Comparison of ENCODE assay signal across 17 cellular contexts in the genomic region with DNA sequence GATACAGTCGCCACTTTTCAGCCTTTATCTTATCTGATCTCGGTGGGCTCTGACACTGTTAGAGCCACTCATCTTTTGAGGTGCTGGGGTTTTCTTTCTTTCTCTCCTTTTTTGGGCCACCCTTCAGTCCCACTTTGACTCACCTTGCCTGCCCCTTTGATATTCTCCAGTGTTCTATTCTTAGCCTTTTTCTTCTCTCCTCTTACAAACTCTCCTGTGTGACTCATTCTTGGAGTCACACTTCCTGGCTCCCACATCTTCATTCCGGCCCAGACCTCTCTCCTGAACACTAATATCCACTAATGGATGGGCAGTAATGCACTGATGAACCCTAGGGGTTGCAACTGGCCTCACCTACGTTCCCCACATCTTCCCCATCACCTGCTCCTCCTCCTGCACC. TPM values are rescaled to one million over a fixed set of nuclear protein-coding genes. Genes with fewer than 3 reads are reported as not detected.
DNase-seq lines count a peak whose midpoint lies in the region; ATAC-seq and TF ChIP-seq lines count a peak whose summit lies in the region.
"Had no signal": no experiment of that assay in that cellular context is flagged by ENCODE, and none has a peak within 500 bp of the region (broad histone marks: within the 10 kb centered on the region; RNA-seq: fewer than 3 reads in every experiment).

No MANE protein-coding gene starts in this region.

- H3K4me3 ChIP-seq in left ventricle myocardium inferior: no peak overlapping the region
- H3K4me3 ChIP-seq in fibroblast of mammary gland (ENCODE audit: control insufficient read depth, low read depth, low read length): no peak overlapping the region
- no peak overlapping the region for H3K4me3 ChIP-seq in mucosa of descending colon

- H3K36me3 ChIP-seq in left ventricle myocardium inferior: no peaks in the 10 kb centered on the region
- H3K36me3 ChIP-seq in mucosa of descending colon (ENCODE audit: low read depth): no peaks in the 10 kb centered on the region

- peaks cover 66% of the 10 kb centered on the region for H3K27me3 ChIP-seq in left ventricle myocardium inferior (ENCODE audit: low read depth)

- intact Hi-C loops in left ventricle myocardium superior (cut with micrococcal nuclease) (no loop called here), left ventricle myocardium inferior (cut with micrococcal nuclease) (no loop called here), mucosa of descending colon (cut with DNase I, micrococcal nuclease) (no loop called here)

- DNase-seq in left ventricle myocardium superior: no peak
- no peak for DNase-seq in left ventricle myocardium inferior
- DNase-seq in RPMI7951 (ENCODE audit: low read depth): peak; percentile 2
- peak; percentile 6 for DNase-seq in fibroblast of mammary gland (ENCODE audit: low read depth)
- no peak for DNase-seq in activated CD8-positive, alpha-beta memory T cell treated with anti-CD3 and anti-CD28 coated beads for 24 hours
- no peak for DNase-seq in NCI-H2171 treated with DMSO at 0.1 percent for 48 hours (lab: John Stamatoyannopoulos, UW)
- DNase-seq in mucosa of descending colon: no peak
- no peak for DNase-seq in SHP77 treated with DMSO at 0.1 percent for 48 hours (lab: John Stamatoyannopoulos, UW)
- DNase-seq: 8988T, COR-L47, NCI-H1436 treated with DMSO at 0.1 percent for 48 hours, NCI-H2081, NCI-H2227 treated with DMSO at 0.1 percent for 48 hours, NCI-H526 had no signal

- H3K4me1 ChIP-seq in left ventricle myocardium inferior: peaks cover 4% of the 10 kb centered on the region
- no peaks in the 10 kb centered on the region for H3K4me1 ChIP-seq in mucosa of descending colon (ENCODE audit: low read depth)

- ATAC-seq in left ventricle myocardium superior (peak; percentile 39), mucosa of descending colon (no peak)

- H3K27ac ChIP-seq in left ventricle myocardium inferior (replicated peaks): no peak overlapping the region

- H3K9me3 ChIP-seq in left ventricle myocardium inferior (replicated peaks): no peaks in the 10 kb centered on the region
- H3K9me3 ChIP-seq in mucosa of descending colon: no peaks in the 10 kb centered on the region

- TF ChIP-seq CTCF in left ventricle myocardium inferior (IDR thresholded peaks at IDR 0.05; ENCODE audit: borderline replicate concordance): no peak
- TF ChIP-seq CTCF in fibroblast of mammary gland (conservative IDR thresholded peaks at IDR 0.05; ENCODE audit: control insufficient read depth, insufficient read depth, low read depth, low read length): no peak
- no peak for TF ChIP-seq CTCF in mucosa of descending colon (IDR thresholded peaks at IDR 0.05)

RNA-seq across cellular contexts. Expression of a gene that starts 2.2 kb away (rescaled TPM):
- total RNA-seq in left ventricle myocardium superior (not detected), left ventricle myocardium inferior (not detected), mucosa of descending colon (not detected)
- not detected in 2 replicates for total RNA-seq in RPMI7951 (2014; rRNA removed; shearing (Covaris generic))
- total RNA-seq: G401, H1, OCI-LY7 had no signal

RNA-seq across cellular contexts. Expression of a gene that starts 15.7 kb away (rescaled TPM):
- total RNA-seq in left ventricle myocardium superior (not detected), left ventricle myocardium inferior (not detected), mucosa of descending colon (not detected)
- not detected in 2 replicates for total RNA-seq in RPMI7951 (2014; rRNA removed; shearing (Covaris generic))
- total RNA-seq: G401, H1, OCI-LY7 had no signal

Comparison
In these comparisons a context has a peak if more than half of its experiments do, and no peak if none do; other contexts are left out.
1. DNase-seq: peak in RPMI7951 (single experiment) and fibroblast of mammary gland (single experiment); none in left ventricle myocardium superior (single experiment), left ventricle myocardium inferior (single experiment), activated CD8-positive, alpha-beta memory T cell treated with anti-CD3 and anti-CD28 coated beads for 24 hours (single experiment), NCI-H2171 treated with DMSO at 0.1 percent for 48 hours (single experiment), mucosa of descending colon (0 of 3) and SHP77 treated with DMSO at 0.1 percent for 48 hours (single experiment).